ENCODE assay signal across 8 cellular contexts in the genomic region with DNA sequence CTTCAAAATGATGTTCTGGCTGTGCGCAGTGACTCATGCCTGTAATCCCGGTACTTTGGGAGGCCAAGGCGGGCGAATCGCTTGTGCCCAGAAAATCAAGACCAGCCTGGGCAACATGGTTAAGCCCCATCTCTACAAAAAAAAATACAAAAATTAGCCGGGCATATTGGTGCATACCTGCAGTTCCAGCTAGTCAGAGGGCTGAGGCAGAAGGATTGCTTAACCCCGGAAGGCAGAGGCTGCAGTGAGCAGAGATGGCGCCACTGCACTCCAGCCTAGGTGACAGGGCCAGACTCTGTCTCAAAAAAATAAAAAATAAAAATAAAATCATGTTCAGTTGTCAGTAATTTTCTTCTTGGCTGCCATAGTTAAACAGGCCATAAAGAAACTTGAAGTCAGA.
"Had no signal": no experiment of that assay in that cellular context is flagged by ENCODE, and none has a peak within 500 bp of the region (broad histone marks: within the 10 kb centered on the region; RNA-seq: fewer than 3 reads in every experiment).

No MANE protein-coding gene starts in this region.

- H3K36me3 Mint-ChIP-seq: IgD-negative memory B cell had no signal

- DNase-seq: GOT3, H7, HCEC 1CT, Karpas-422, KBM-7 had no signal

- H3K9ac ChIP-seq: KMS-11 had no signal

- H3K27me3 Mint-ChIP-seq: IgD-negative memory B cell had no signal

- FAIRE-seq: HTR-8/SVneo had no signal

- H3K27ac Mint-ChIP-seq: IgD-negative memory B cell had no signal

- H3K4me2 ChIP-seq: KMS-11 had no signal

- H3K27ac ChIP-seq: KMS-11 had no signal

- H3K4me1 Mint-ChIP-seq: IgD-negative memory B cell had no signal

- H3K4me3 Mint-ChIP-seq: IgD-negative memory B cell had no signal
